1 cellular context compared by ENCODE assay signal in the genomic region with DNA sequence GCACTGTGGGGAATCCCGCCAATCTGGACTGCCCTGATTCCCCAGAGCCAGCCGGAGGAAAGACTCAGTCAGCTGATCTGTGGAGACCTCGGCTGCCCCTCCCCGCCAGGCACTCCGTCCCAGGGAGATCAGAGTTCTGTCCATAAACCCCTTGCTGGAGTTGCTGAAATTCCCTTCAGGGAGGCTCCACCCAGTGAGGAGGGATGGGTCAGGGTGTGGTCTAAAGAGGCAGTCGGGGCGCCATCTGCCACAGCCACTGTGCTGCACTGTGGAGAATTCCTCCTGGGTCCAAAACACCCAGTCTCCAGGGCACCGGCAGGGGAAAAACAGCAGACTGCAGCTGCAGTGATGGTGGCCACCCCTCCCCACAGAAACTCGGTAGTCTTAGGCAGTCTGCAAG.
TF ChIP-seq lines count a peak whose summit lies in the region.

No MANE protein-coding gene starts in this region.

TF ChIP-seq in GM23338, 12 proteins besides CTCF, POLR2A, EP300 and RAD21 (continued from another document):
- TF ChIP-seq, protein P1, sequence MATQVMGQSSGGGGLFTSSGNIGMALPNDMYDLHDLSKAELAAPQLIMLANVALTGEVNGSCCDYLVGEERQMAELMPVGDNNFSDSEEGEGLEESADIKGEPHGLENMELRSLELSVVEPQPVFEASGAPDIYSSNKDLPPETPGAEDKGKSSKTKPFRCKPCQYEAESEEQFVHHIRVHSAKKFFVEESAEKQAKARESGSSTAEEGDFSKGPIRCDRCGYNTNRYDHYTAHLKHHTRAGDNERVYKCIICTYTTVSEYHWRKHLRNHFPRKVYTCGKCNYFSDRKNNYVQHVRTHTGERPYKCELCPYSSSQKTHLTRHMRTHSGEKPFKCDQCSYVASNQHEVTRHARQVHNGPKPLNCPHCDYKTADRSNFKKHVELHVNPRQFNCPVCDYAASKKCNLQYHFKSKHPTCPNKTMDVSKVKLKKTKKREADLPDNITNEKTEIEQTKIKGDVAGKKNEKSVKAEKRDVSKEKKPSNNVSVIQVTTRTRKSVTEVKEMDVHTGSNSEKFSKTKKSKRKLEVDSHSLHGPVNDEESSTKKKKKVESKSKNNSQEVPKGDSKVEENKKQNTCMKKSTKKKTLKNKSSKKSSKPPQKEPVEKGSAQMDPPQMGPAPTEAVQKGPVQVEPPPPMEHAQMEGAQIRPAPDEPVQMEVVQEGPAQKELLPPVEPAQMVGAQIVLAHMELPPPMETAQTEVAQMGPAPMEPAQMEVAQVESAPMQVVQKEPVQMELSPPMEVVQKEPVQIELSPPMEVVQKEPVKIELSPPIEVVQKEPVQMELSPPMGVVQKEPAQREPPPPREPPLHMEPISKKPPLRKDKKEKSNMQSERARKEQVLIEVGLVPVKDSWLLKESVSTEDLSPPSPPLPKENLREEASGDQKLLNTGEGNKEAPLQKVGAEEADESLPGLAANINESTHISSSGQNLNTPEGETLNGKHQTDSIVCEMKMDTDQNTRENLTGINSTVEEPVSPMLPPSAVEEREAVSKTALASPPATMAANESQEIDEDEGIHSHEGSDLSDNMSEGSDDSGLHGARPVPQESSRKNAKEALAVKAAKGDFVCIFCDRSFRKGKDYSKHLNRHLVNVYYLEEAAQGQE (IDR thresholded peaks at IDR 0.05; ENCODE audit: unreplicated experiment) = no peak
- TF ChIP-seq ETS1 (IDR thresholded peaks at IDR 0.05) (no peak), STAT1 (IDR thresholded peaks at IDR 0.05; ENCODE audit: unreplicated experiment) (no peak), ZNF462 (CRISPR knock-in tag; IDR thresholded peaks at IDR 0.05) (no peak), ZNF331 (CRISPR knock-in tag; IDR thresholded peaks at IDR 0.05; ENCODE audit: low read depth) (no peak), NANOG (IDR thresholded peaks at IDR 0.05; ENCODE audit: borderline replicate concordance) (no peak), ZNF114 (CRISPR knock-in tag; IDR thresholded peaks at IDR 0.05) (no peak), POLR2AphosphoS5 (IDR thresholded peaks at IDR 0.05; ENCODE audit: low read depth) (no peak), EZH2phosphoT487 (IDR thresholded peaks at IDR 0.05; ENCODE audit: unreplicated experiment) (no peak)
